Comparison of ENCODE assay signal across 13 cellular contexts in genomic region chr14:103699901-103700752, GRCh38. TPM values are rescaled to one million over a fixed set of nuclear protein-coding genes. Genes with fewer than 3 reads are reported as not detected.
A peak's percentile ranks its signal among the peaks of the same experiment; 100 is the strongest.
DNase-seq lines count a peak whose midpoint lies in the region; ATAC-seq and TF ChIP-seq lines count a peak whose summit lies in the region.
"Had no signal": no experiment of that assay in that cellular context is flagged by ENCODE, and none has a peak within 500 bp of the region (broad histone marks: within the 10 kb centered on the region; RNA-seq: fewer than 3 reads in every experiment).

No MANE protein-coding gene starts in this region.

- H3K4me1 ChIP-seq in GM23248 (ENCODE audit: insufficient read depth) (no peaks in the 10 kb centered on the region), adrenal gland (replicated peaks in 1 of 2) (peaks cover 14 to 38% of the 10 kb centered on the region in 2 donors), psoas muscle (peaks cover 48% of the 10 kb centered on the region), smooth muscle cell (ENCODE audit: low read depth) (no peaks in the 10 kb centered on the region)
- H3K4me1 ChIP-seq in CD8-positive, alpha-beta memory T cell (ENCODE audit: insufficient read depth, low read length): no peaks in the 10 kb centered on the region

- intact Hi-C loops in adrenal gland (cut with DNase I) (no loop called here), left ventricle myocardium superior (cut with micrococcal nuclease) (no loop called here), psoas muscle (cut with DNase I) (loop anchor here in 1 of 2 donors (5.0 kb wide), 1 partner anchor 68 kb away; no protein-coding TSS in a partner anchor)

- H3K4me3 ChIP-seq in GM23248 (no peak overlapping the region), adrenal gland (no peak overlapping the region), psoas muscle (no peak overlapping the region), H7 (ENCODE audit: insufficient read depth, low read depth, low read length) (no peak overlapping the region), smooth muscle cell (no peak overlapping the region)
- H3K4me3 ChIP-seq in CD8-positive, alpha-beta memory T cell (ENCODE audit: low read length): no peak overlapping the region
- H3K4me3 ChIP-seq: GM23338 had no signal

- H2AFZ ChIP-seq in GM23248: no peak overlapping the region
- no peak overlapping the region for H2AFZ ChIP-seq in smooth muscle cell (ENCODE audit: low read depth)
- H2AFZ ChIP-seq: GM23338 had no signal

- H3K9ac ChIP-seq in GM23248 (no peak overlapping the region), smooth muscle cell (ENCODE audit: low read depth) (no peak overlapping the region)

- no peaks in the 10 kb centered on the region for H3K27me3 ChIP-seq in GM23248 (replicated peaks; ENCODE audit: insufficient read depth)
- H3K27me3 ChIP-seq in adrenal gland: no peaks in the 10 kb centered on the region
- H3K27me3 ChIP-seq in psoas muscle (ENCODE audit: insufficient read depth in 3 of 3, low read length in 2 of 3): no peaks in the 10 kb centered on the region
- H3K27me3 ChIP-seq in CD8-positive, alpha-beta memory T cell (ENCODE audit: insufficient read depth, low read length, poor library complexity, severe bottlenecking): no peaks in the 10 kb centered on the region
- no peaks in the 10 kb centered on the region for H3K27me3 ChIP-seq in H7 (ENCODE audit: control insufficient read depth, insufficient read depth, low read length)
- H3K27me3 ChIP-seq in smooth muscle cell (ENCODE audit: low read depth): no peaks in the 10 kb centered on the region

- DNase-seq in GM23248: peak; percentile 32
- peak; percentile 65 to 88 (median 77) for DNase-seq in adrenal gland
- peak; percentile 68 for DNase-seq in left ventricle myocardium superior
- DNase-seq in psoas muscle: peak; percentile 67 to 89
- no peak for DNase-seq in CD8-positive, alpha-beta memory T cell
- no peak for DNase-seq in H7
- no peak for DNase-seq in smooth muscle cell (lab: John Stamatoyannopoulos, UW; ENCODE audit: unreplicated experiment)
- DNase-seq: activated CD8-positive, alpha-beta T cell treated with anti-CD3 and anti-CD28 coated beads, Interleukin-2, amount 10 ng/mL, durations not matched to agents 7 days and 5 days; KG1; naive B cell; NCI-H2029 had no signal

- POLR2A ChIA-PET in CD8-positive, alpha-beta memory T cell (lab: Charles Lee): no interaction called here

- H3K79me2 ChIP-seq in GM23248 (ENCODE audit: insufficient read depth): peaks cover 49% of the 10 kb centered on the region
- H3K79me2 ChIP-seq in smooth muscle cell (ENCODE audit: low read depth): peaks cover 8% of the 10 kb centered on the region

- no peaks in the 10 kb centered on the region for H4K20me1 ChIP-seq in GM23248 (ENCODE audit: insufficient read depth)
- peaks cover 70% of the 10 kb centered on the region for H4K20me1 ChIP-seq in smooth muscle cell (ENCODE audit: low read depth)

- peaks cover 28% of the 10 kb centered on the region for H3K36me3 ChIP-seq in GM23248 (ENCODE audit: low read depth)
- peaks cover 0 to 36% of the 10 kb centered on the region in 2 donors for H3K36me3 ChIP-seq in adrenal gland (replicated peaks in 1 of 2)
- H3K36me3 ChIP-seq in psoas muscle (ENCODE audit: insufficient read depth in 1 of 2, low read depth in 1 of 2): peaks cover 4 to 57% of the 10 kb centered on the region in 2 donors
- peaks cover 4% of the 10 kb centered on the region for H3K36me3 ChIP-seq in CD8-positive, alpha-beta memory T cell (ENCODE audit: insufficient read depth, low read length)
- peaks cover 13% of the 10 kb centered on the region for H3K36me3 ChIP-seq in H7 (replicated peaks; ENCODE audit: control insufficient read depth, insufficient read depth, low read length)
- no peaks in the 10 kb centered on the region for H3K36me3 ChIP-seq in smooth muscle cell (ENCODE audit: low read depth)

- H3K4me2 ChIP-seq in GM23248 (ENCODE audit: unreplicated experiment) (no peak overlapping the region), smooth muscle cell (no peak overlapping the region)
- H3K4me2 ChIP-seq: GM23338 had no signal

- H3K27ac ChIP-seq in GM23248: no peak overlapping the region
- peak overlapping the region; percentile 47 to 80 (median 59) for H3K27ac ChIP-seq in adrenal gland
- H3K27ac ChIP-seq in psoas muscle: peak overlapping the region; percentile 71
- no peak overlapping the region for H3K27ac ChIP-seq in CD8-positive, alpha-beta memory T cell (ENCODE audit: low read depth, low read length)
- no peak overlapping the region for H3K27ac ChIP-seq in smooth muscle cell (ENCODE audit: low read depth)

- no peak for TF ChIP-seq CTCF in adrenal gland (IDR thresholded peaks at IDR 0.05)
- TF ChIP-seq CTCF in psoas muscle (IDR thresholded peaks at IDR 0.05): no peak
- TF ChIP-seq CTCF in smooth muscle cell (IDR thresholded peaks at IDR 0.05; ENCODE audit: borderline replicate concordance, insufficient read depth, poor library complexity, severe bottlenecking): no peak

- H3K36me3 Mint-ChIP-seq in CD8-positive, alpha-beta memory T cell: peaks cover 0 to 63% (median 0%) of the 10 kb centered on the region in 3 donors
- H3K36me3 Mint-ChIP-seq: naive B cell had no signal

- H3F3A ChIP-seq in GM23248 (ENCODE audit: insufficient read depth): peaks cover 11% of the 10 kb centered on the region; the same call in 1 of the 2 replicates
- peaks cover 9% of the 10 kb centered on the region for H3F3A ChIP-seq in smooth muscle cell (ENCODE audit: low read depth)

- no peaks in the 10 kb centered on the region for H3K9me2 ChIP-seq in GM23248 (ENCODE audit: insufficient read depth)

- H3K9me3 ChIP-seq in GM23248 (ENCODE audit: low read depth): no peaks in the 10 kb centered on the region
- H3K9me3 ChIP-seq in adrenal gland (replicated peaks in 1 of 3): no peaks in the 10 kb centered on the region
- H3K9me3 ChIP-seq in psoas muscle: no peaks in the 10 kb centered on the region
- no peaks in the 10 kb centered on the region for H3K9me3 ChIP-seq in CD8-positive, alpha-beta memory T cell (ENCODE audit: low read length)
- no peaks in the 10 kb centered on the region for H3K9me3 ChIP-seq in smooth muscle cell (replicated peaks; ENCODE audit: low read depth)

- TF ChIP-seq POLR2A in adrenal gland (IDR thresholded peaks at IDR 0.05): no peak

- CTCF ChIA-PET in CD8-positive, alpha-beta memory T cell (lab: Charles Lee): no interaction called here

- H3K4me3 Mint-ChIP-seq in CD8-positive, alpha-beta memory T cell: no peak overlapping the region
- H3K4me3 Mint-ChIP-seq: activated CD8-positive, alpha-beta T cell treated with anti-CD3 and anti-CD28 coated beads, Interleukin-2, amount 10 ng/mL, durations not matched to agents 7 days and 5 days; GM23338 had no signal

- WGBS in GM23248 (ENCODE audit: low coverage in 1 of 2, low lambda C conversion rate in 2 of 2, missing lambda C conversion rate in 2 of 2), 2 experiments: 79 to 85% methylated on average over 24 to 25 of the region's 25 CpGs
- 41 to 68% (median 48%) methylated on average over 10 to 25 of the region's 25 CpGs for WGBS in adrenal gland, 4 donors
- 33 to 51% (median 36%) methylated on average over 25 of the region's 25 CpGs for WGBS in psoas muscle, 3 donors
- WGBS in smooth muscle cell (ENCODE audit: low lambda C conversion rate): 89% methylated on average over 25 of the region's 25 CpGs

- H3K27me3 Mint-ChIP-seq in CD8-positive, alpha-beta memory T cell: no peaks in the 10 kb centered on the region
- H3K27me3 Mint-ChIP-seq: naive B cell had no signal

- peaks cover 3 to 9% (median 5%) of the 10 kb centered on the region in 3 donors for H3K4me1 Mint-ChIP-seq in CD8-positive, alpha-beta memory T cell

- in situ Hi-C loops in GM23248 (cut with MboI): no loop called here

- peak; percentile 49 for ATAC-seq in left ventricle myocardium superior
- peak; percentile 80 to 84 (median 84) for ATAC-seq in psoas muscle
- no peak for ATAC-seq in GM18511 (IDR thresholded peaks at IDR 0.05; ENCODE audit: unreplicated experiment)
- ATAC-seq: activated CD8-positive, alpha-beta T cell treated with anti-CD3 and anti-CD28 coated beads, Interleukin-2, amount 10 ng/mL, durations not matched to agents 7 days and 5 days; GM23338 had no signal

- H3K27ac Mint-ChIP-seq in CD8-positive, alpha-beta memory T cell: peak overlapping the region in 4 of 8 donors; percentile 17 to 76 (median 45)
- H3K27ac Mint-ChIP-seq: GM23338 had no signal

- H3K9me3 Mint-ChIP-seq in CD8-positive, alpha-beta memory T cell: no peaks in the 10 kb centered on the region
- H3K9me3 Mint-ChIP-seq: GM23338, naive B cell had no signal

RNA-seq across cellular contexts. Expression of gene XRCC3, which starts 15.1 kb away (rescaled TPM):
- 19.1 and 20.3 TPM in 2 replicates for total RNA-seq in GM23248 (2014; rRNA removed; shearing (Covaris generic))
- polyA plus RNA-seq in GM23248 (2016; fragmentation: Nextera tagmentation; extraction: Ambion mirVana): 4.0 and 4.9 TPM in 2 replicates
- 1 to 10 TPM; 1.3 to 9.0 (median 4.8) TPM for total RNA-seq in adrenal gland
- polyA plus RNA-seq in adrenal gland: 1 to 10 TPM; 2.8 to 5.1 (median 5.0) TPM
- total RNA-seq in left ventricle myocardium superior: 2.7 TPM
- total RNA-seq in psoas muscle: 1 to 10 TPM; 1.1 to 2.5 (median 1.4) TPM
- 1 to 10 TPM in 2 of 3 donors, under 1 TPM in 1; 1.00 to 2.5 (median 1.8) TPM for polyA plus RNA-seq in psoas muscle
- 10 to 100 TPM; 54.4 to 59.9 TPM for total RNA-seq in CD8-positive, alpha-beta memory T cell
- polyA plus RNA-seq in CD8-positive, alpha-beta memory T cell: 4.4 TPM
- 69.5 and 75.1 TPM in 2 replicates for total RNA-seq in H7 (2014; rRNA removed; shearing (Covaris generic))
- total RNA-seq in smooth muscle cell: 4.9 and 10.5 TPM in 2 replicates
- polyA plus RNA-seq in smooth muscle cell: 8.3 and 10.0 TPM in 2 replicates

RNA-seq across cellular contexts. Expression of gene ZFYVE21, which starts 15.5 kb away (rescaled TPM):
- 60.3 and 77.4 TPM in 2 replicates for total RNA-seq in GM23248 (2014; rRNA removed; shearing (Covaris generic))
- polyA plus RNA-seq in GM23248 (2016; fragmentation: Nextera tagmentation; extraction: Ambion mirVana) (112 and 120 TPM in 2 replicates), adrenal gland (10 to 100 TPM; 21.9 to 41.4 (median 39.1) TPM), psoas muscle (10 to 100 TPM; 14.0 to 21.7 (median 16.9) TPM), smooth muscle cell (41.5 and 55.9 TPM in 2 replicates)
- total RNA-seq in adrenal gland (10 to 100 TPM; 26.4 to 71.4 (median 53.4) TPM), left ventricle myocardium superior (53.1 TPM), psoas muscle (10 to 100 TPM; 14.3 to 27.1 (median 20.8) TPM), smooth muscle cell (33.9 and 42.6 TPM in 2 replicates)
- total RNA-seq in CD8-positive, alpha-beta memory T cell: 10 to 100 TPM; 15.1 to 18.1 TPM
- polyA plus RNA-seq in CD8-positive, alpha-beta memory T cell: 15.9 TPM
- total RNA-seq in H7 (2014; rRNA removed; shearing (Covaris generic)): 52.8 and 60.9 TPM in 2 replicates

Comparison
In these comparisons a context has a peak if more than half of its experiments do, and no peak if none do; other contexts are left out.
1. DNase-seq: peak in GM23248 (single experiment), adrenal gland (7 of 7), left ventricle myocardium superior (single experiment) and psoas muscle (2 of 2); none in CD8-positive, alpha-beta memory T cell (0 of 5), H7 (single experiment) and smooth muscle cell (single experiment).
2. H3K27ac ChIP-seq: peak in adrenal gland (5 of 5) and psoas muscle (single experiment); none in GM23248 (single experiment), CD8-positive, alpha-beta memory T cell (single experiment) and smooth muscle cell (single experiment).